ENCODE assay signal across 32 cellular contexts in the genomic region with DNA sequence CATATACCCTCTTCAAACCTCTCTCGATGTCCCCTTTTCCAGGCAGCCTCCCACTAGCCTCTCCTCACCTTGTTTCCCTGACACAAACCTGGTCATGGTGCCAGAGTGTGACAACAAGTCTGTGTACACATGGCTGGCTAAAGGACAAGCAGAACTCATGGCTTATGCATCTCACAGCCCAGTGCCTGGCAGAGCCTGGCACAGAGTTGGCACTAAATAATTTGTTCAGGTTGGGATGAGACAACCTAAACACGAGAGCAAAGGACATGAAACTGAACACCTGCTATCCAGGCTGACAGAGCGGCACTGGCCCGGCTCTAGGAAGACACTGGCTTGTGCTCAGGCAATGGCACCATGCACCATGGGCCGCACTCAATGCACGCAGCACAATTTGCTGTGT. TPM values are rescaled to one million over a fixed set of nuclear protein-coding genes. Genes with fewer than 3 reads are reported as not detected.
"Had no signal": no experiment of that assay in that cellular context is flagged by ENCODE, and none has a peak within 500 bp of the region (broad histone marks: within the 10 kb centered on the region; RNA-seq: fewer than 3 reads in every experiment).

No MANE protein-coding gene starts in this region.

- H3K27ac Mint-ChIP-seq: immature natural killer cell; naive thymus-derived CD4-positive, alpha-beta T cell; natural killer cell treated with Interleukin-12 subunit alpha and Interleukin-12 subunit beta and Interleukin-15 and Interleukin-18, amount 100 ng/mL, for 72 hours; neural progenitor cell; stimulated activated effector memory CD8-positive, alpha-beta T cell treated with anti-CD3 and anti-CD28 coated beads, Interleukin-12 subunit alpha, Interleukin-12 subunit beta, amount 100 ng/mL, for 72 hours; stimulated activated naive CD8-positive, alpha-beta T cell treated with anti-CD3 and anti-CD28 coated beads, Interleukin-15, Interleukin-2, amounts not matched to agents 100 ng/mL and 50 ng/mL, for 24 hours; type B pancreatic cell had no signal

- H3K79me2 ChIP-seq: parathyroid adenoma had no signal

- H3K27me3 Mint-ChIP-seq: type B pancreatic cell had no signal

- H3K4me1 ChIP-seq: parathyroid adenoma, right atrium auricular region, suprapubic skin, tibial nerve, uterus had no signal

- FAIRE-seq: islet of Langerhans, kidney had no signal

- H3K27ac ChIP-seq: left ventricle myocardium inferior, neural progenitor cell, neutrophil, parathyroid adenoma, right atrium auricular region, skin epidermis, suprapubic skin, thoracic aorta, tibial nerve, uterus had no signal

- H3K4me3 Mint-ChIP-seq: immature natural killer cell; naive thymus-derived CD4-positive, alpha-beta T cell; natural killer cell treated with Interleukin-12 subunit alpha and Interleukin-12 subunit beta and Interleukin-15 and Interleukin-18, amount 100 ng/mL, for 72 hours; neural progenitor cell; stimulated activated effector memory CD8-positive, alpha-beta T cell treated with anti-CD3 and anti-CD28 coated beads, Interleukin-12 subunit alpha, Interleukin-12 subunit beta, amount 100 ng/mL, for 72 hours; stimulated activated naive CD8-positive, alpha-beta T cell treated with anti-CD3 and anti-CD28 coated beads, Interleukin-15, Interleukin-2, amounts not matched to agents 100 ng/mL and 50 ng/mL, for 24 hours; type B pancreatic cell had no signal

- H3K9ac ChIP-seq: neural progenitor cell, parathyroid adenoma had no signal

- H3K4me1 Mint-ChIP-seq: immature natural killer cell; naive thymus-derived CD4-positive, alpha-beta T cell; neural progenitor cell; stimulated activated effector memory CD8-positive, alpha-beta T cell treated with anti-CD3 and anti-CD28 coated beads, Interleukin-12 subunit alpha, Interleukin-12 subunit beta, amount 100 ng/mL, for 72 hours had no signal

- H3K9me3 Mint-ChIP-seq: immature natural killer cell; naive thymus-derived CD4-positive, alpha-beta T cell; natural killer cell treated with Interleukin-12 subunit alpha and Interleukin-12 subunit beta and Interleukin-15 and Interleukin-18, amount 100 ng/mL, for 72 hours; neural progenitor cell; stimulated activated effector memory CD8-positive, alpha-beta T cell treated with anti-CD3 and anti-CD28 coated beads, Interleukin-12 subunit alpha, Interleukin-12 subunit beta, amount 100 ng/mL, for 72 hours; stimulated activated naive CD8-positive, alpha-beta T cell treated with anti-CD3 and anti-CD28 coated beads, Interleukin-15, Interleukin-2, amounts not matched to agents 100 ng/mL and 50 ng/mL, for 24 hours; type B pancreatic cell had no signal

- H2AFZ ChIP-seq: neural progenitor cell, parathyroid adenoma had no signal

- DNase-seq: hypothalamus; immature natural killer cell; kidney; left colon; left ventricle myocardium inferior; mesendoderm; midbrain; mucosa of descending colon; naive thymus-derived CD4-positive, alpha-beta T cell; occipital lobe; stimulated activated CD4-positive, alpha-beta T cell treated with anti-CD3 and anti-CD28 coated beads, Interleukin-4, amount 100 ng/mL, for 24 hours; stimulated activated naive CD4-positive, alpha-beta T cell; uterus had no signal

- ATAC-seq: left colon; mucosa of descending colon; naive thymus-derived CD4-positive, alpha-beta T cell; sciatic nerve had no signal

- H3K36me3 Mint-ChIP-seq: immature natural killer cell; naive thymus-derived CD4-positive, alpha-beta T cell; natural killer cell treated with Interleukin-12 subunit alpha and Interleukin-12 subunit beta and Interleukin-15 and Interleukin-18, amount 100 ng/mL, for 72 hours; stimulated activated effector memory CD8-positive, alpha-beta T cell treated with anti-CD3 and anti-CD28 coated beads, Interleukin-12 subunit alpha, Interleukin-12 subunit beta, amount 100 ng/mL, for 72 hours; type B pancreatic cell had no signal

- H3K27me3 ChIP-seq: neural progenitor cell, neutrophil, right atrium auricular region, tibial nerve, uterus had no signal

- H3K4me3 ChIP-seq: left ventricle myocardium inferior, lung, mucosa of descending colon, neural progenitor cell, right atrium auricular region, skin epidermis, suprapubic skin, thoracic aorta, tibial nerve, uterus had no signal

- H3K36me3 ChIP-seq: left ventricle myocardium inferior, neural progenitor cell, neutrophil, right atrium auricular region, suprapubic skin, thoracic aorta, tibial nerve, uterus had no signal

- H3K9me3 ChIP-seq: left ventricle myocardium inferior, mucosa of descending colon, neutrophil, right atrium auricular region, suprapubic skin, thoracic aorta, tibial nerve, uterus had no signal

- H3K4me2 ChIP-seq: neural progenitor cell had no signal

RNA-seq across cellular contexts. Expression of a gene that starts 48.2 kb away (rescaled TPM):
- total RNA-seq: occipital lobe, osteocyte, pulmonary artery endothelial cell, renal cortical epithelial cell, thoracic aorta, ureter had no signal
